ENCODE assay signal across 11 cellular contexts in the genomic region with DNA sequence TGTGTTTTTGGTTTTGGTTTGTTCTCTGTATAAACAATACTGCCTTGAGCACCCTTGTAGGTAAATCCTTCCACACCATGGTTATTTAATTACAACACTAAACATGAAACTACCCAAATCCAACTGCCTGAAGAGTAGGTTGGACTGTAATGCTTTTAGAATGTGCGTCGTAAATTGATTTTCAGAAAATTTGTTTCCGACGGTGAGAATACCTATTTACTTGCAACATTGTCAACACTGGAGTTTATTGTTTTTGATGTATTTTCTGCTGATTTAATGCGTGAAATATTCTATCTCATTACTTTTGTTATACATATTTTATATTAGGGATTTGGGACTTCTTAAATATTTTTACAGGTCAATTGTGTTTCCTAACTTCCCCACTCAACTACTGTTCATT. TPM values are rescaled to one million over a fixed set of nuclear protein-coding genes. Genes with fewer than 3 reads are reported as not detected.
"Had no signal": no experiment of that assay in that cellular context is flagged by ENCODE, and none has a peak within 500 bp of the region (broad histone marks: within the 10 kb centered on the region; RNA-seq: fewer than 3 reads in every experiment).

No MANE protein-coding gene starts in this region.

- FAIRE-seq: H1, H54 had no signal

- H3K4me1 ChIP-seq: HAP-1 had no signal

- H3K36me3 ChIP-seq: HAP-1 had no signal

- DNase-seq: GM23248, GOT3, H7, H9, HCEC 1CT, HFFc6 had no signal

- H2AFZ ChIP-seq: GM23248, GM23338 had no signal

- ATAC-seq: GM23338, HCT116 had no signal

- H3K4me2 ChIP-seq: GM23338 had no signal

- H3K9me3 ChIP-seq: HAP-1 had no signal

- H3K27ac ChIP-seq: GM23248 had no signal

- H3K4me3 ChIP-seq: GM23248, GM23338, HAP-1 had no signal

- H3K9ac ChIP-seq: GM23248 had no signal

RNA-seq across cellular contexts. Expression of a gene that starts 48.2 kb away (rescaled TPM):
- total RNA-seq: GM23248, GM23338, H1, H7, H9 had no signal
- polyA plus RNA-seq: GM23248, GM23338, H1 had no signal
